Comparison of ENCODE assay signal across 1 cellular context in the genomic region with DNA sequence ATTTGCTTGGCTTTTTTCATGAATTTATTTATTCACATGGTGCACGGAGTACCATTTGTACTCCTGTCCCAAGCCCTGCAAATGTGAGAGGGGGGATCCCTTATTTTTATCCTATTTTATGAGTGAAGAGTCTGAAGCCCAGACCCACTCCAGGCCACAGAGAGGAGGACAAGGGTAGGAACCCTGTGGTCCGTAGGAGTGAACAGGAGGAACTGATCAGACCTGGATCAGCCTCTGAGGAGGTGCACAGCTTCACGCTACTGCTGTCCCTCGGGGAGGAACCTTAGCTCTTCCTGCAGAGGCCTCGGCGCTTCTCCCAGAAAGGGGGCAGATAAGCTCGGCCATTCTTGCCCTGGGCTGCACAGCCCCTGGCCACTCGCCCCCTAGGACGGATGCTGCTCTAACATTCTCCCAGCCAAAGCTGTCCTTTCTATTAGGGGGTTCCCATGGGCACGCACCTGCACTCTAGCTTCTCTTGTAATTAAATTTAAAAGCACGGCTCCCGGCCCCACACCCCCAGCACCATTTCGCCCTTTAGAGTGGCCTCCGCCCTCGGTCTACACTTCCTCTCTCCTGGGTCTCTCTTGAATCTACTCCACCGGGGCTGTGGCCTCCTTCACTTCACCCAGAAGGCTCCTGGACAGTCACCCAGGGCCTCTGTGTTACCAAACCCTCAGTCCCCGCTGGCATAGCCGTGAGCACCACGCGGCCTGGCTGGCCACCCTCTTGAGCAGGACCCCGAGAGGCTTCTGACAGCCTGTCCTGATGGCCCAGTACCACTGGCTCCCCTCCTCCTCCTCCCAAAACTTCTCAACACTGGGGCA.
TF ChIP-seq lines count a peak whose summit lies in the region.

No MANE protein-coding gene starts in this region.

TF ChIP-seq in K562, 482 proteins besides CTCF, POLR2A, EP300 and RAD21:
- TF ChIP-seq CEBPB (tag; IDR thresholded peaks at IDR 0.05) (no peak), HCFC1 (IDR thresholded peaks at IDR 0.05; ENCODE audit: low read depth, low read length) (no peak), FOXM1 (IDR thresholded peaks at IDR 0.05; ENCODE audit: low read depth) (no peak), FOXM1 (CRISPR knock-in tag; IDR thresholded peaks at IDR 0.05; ENCODE audit: low read depth) (no peak), COPS2 (conservative IDR thresholded peaks at IDR 0.05) (no peak)
